Comparison of ENCODE assay signal across 9 cellular contexts in genomic region chr20:58868795-58869194, GRCh38.
A peak's percentile ranks its signal among the peaks of the same experiment; 100 is the strongest.
DNase-seq lines count a peak whose midpoint lies in the region; ATAC-seq and TF ChIP-seq lines count a peak whose summit lies in the region.
"Had no signal": no experiment of that assay in that cellular context is flagged by ENCODE, and none has a peak within 500 bp of the region (broad histone marks: within the 10 kb centered on the region; RNA-seq: fewer than 3 reads in every experiment).

No MANE protein-coding gene starts in this region.

- H3K9ac ChIP-seq in parathyroid adenoma, result no peak overlapping the region

- H3K79me2 ChIP-seq in parathyroid adenoma, result no peaks in the 10 kb centered on the region

- ATAC-seq in GM18517 (IDR thresholded peaks at IDR 0.05; ENCODE audit: unreplicated experiment), result no peak

- no peaks in the 10 kb centered on the region for H3K4me1 ChIP-seq in parathyroid adenoma
- H3K4me1 ChIP-seq: sigmoid colon had no signal

- DNase-seq in GM10266 (ENCODE audit: extremely low spot score), result no peak
- DNase-seq in NCI-H2227 (lab: John Stamatoyannopoulos, UW; ENCODE audit: unreplicated experiment), result peak; percentile 43
- peak; percentile 19 for DNase-seq in coronary artery (ENCODE audit: low spot score)
- no peak for DNase-seq in hepatic stellate cell (ENCODE audit: low spot score)
- DNase-seq in NCI-H510A treated with DMSO at 0.1 percent for 48 hours (lab: John Stamatoyannopoulos, UW), result no peak
- DNase-seq: sigmoid colon; stimulated activated naive CD4-positive, alpha-beta T cell treated with Interleukin-2 at 50 U/mL for 16 hours had no signal

- no peaks in the 10 kb centered on the region for H3K36me3 ChIP-seq in parathyroid adenoma (ENCODE audit: control insufficient read depth, insufficient read depth, low read length)
- H3K36me3 ChIP-seq: sigmoid colon had no signal

- H2AFZ ChIP-seq in parathyroid adenoma, result peak overlapping the region; percentile 47

- no peak overlapping the region for H3K4me2 ChIP-seq in parathyroid adenoma (ENCODE audit: low read length)

- no peaks in the 10 kb centered on the region for H3K27me3 ChIP-seq in parathyroid adenoma (ENCODE audit: control insufficient read depth, insufficient read depth, low read length)
- H3K27me3 ChIP-seq: sigmoid colon had no signal

- H3K27ac ChIP-seq in coronary artery (no peak overlapping the region), parathyroid adenoma (no peak overlapping the region)
- H3K27ac ChIP-seq: sigmoid colon had no signal

- no peaks in the 10 kb centered on the region for H3K9me3 ChIP-seq in parathyroid adenoma (ENCODE audit: control insufficient read depth, low read length)
- H3K9me3 ChIP-seq: sigmoid colon had no signal

- TF ChIP-seq CTCF in GM10266 (IDR thresholded peaks at IDR 0.05; ENCODE audit: control insufficient read depth, insufficient read depth, low read depth, missing control alignments), result peak; percentile 53
- TF ChIP-seq CTCF in coronary artery (IDR thresholded peaks at IDR 0.05), result no peak
- TF ChIP-seq CTCF in parathyroid adenoma (IDR thresholded peaks at IDR 0.05), result peak; percentile 38

- H3K4me3 ChIP-seq in coronary artery (no peak overlapping the region), parathyroid adenoma (ENCODE audit: low read depth, low read length) (no peak overlapping the region)
- H3K4me3 ChIP-seq: sigmoid colon had no signal

Comparison
In these comparisons a context has a peak if more than half of its experiments do, and no peak if none do; other contexts are left out.
1. DNase-seq: peak in NCI-H2227 (single experiment) and coronary artery (single experiment); none in GM10266 (single experiment), hepatic stellate cell (single experiment) and NCI-H510A treated with DMSO at 0.1 percent for 48 hours (single experiment).